37 cellular contexts compared by ENCODE assay signal in genomic region chr12:115626210-115626609, GRCh38.
"Had no signal": no experiment of that assay in that cellular context is flagged by ENCODE, and none has a peak within 500 bp of the region (broad histone marks: within the 10 kb centered on the region; RNA-seq: fewer than 3 reads in every experiment).

No MANE protein-coding gene starts in this region.

- H3K27ac ChIP-seq: adrenal gland, ascending aorta, body of pancreas, brain microvascular endothelial cell, breast epithelium, cardiac muscle cell had no signal

- ATAC-seq: activated naive CD4-positive, alpha-beta T cell treated with anti-CD3 and anti-CD28 coated beads, Interleukin-2, amount 50 U/mL, for 72 hours; activated naive CD8-positive, alpha-beta T cell treated with anti-CD3 and anti-CD28 coated beads, Interleukin-2, amount 50 U/mL, for 24 hours; activated T-cell treated with anti-CD3 and anti-CD28 coated beads, Interleukin-2, amount 50 U/mL, for 4 hours; activated T-cell treated with anti-CD3 and anti-CD28 coated beads, Interleukin-2, amount 50 U/mL, for 72 hours; activated T-helper 17 cell treated with anti-CD3 and anti-CD28 coated beads, Interleukin-2, amount 50 U/mL, for 72 hours; body of pancreas had no signal

- DNase-seq: activated effector memory CD4-positive, alpha-beta T cell treated with anti-CD3 and anti-CD28 coated beads, Interleukin-2, amount 50 U/mL, for 16 hours; activated effector memory CD4-positive, alpha-beta T cell treated with Interleukin-2 at 50 U/mL for 16 hours; activated gamma-delta T cell; activated gamma-delta T cell treated with Interleukin-2 at 50 U/mL for 16 hours; activated naive CD4-positive, alpha-beta T cell; activated naive CD4-positive, alpha-beta T cell treated with anti-CD3 and anti-CD28 coated beads for 36 hours; activated naive CD4-positive, alpha-beta T cell treated with anti-CD3 and anti-CD28 coated beads, Interleukin-2, amount 10 ng/mL, durations not matched to agents 7 days and 5 days; activated naive CD4-positive, alpha-beta T cell treated with anti-CD3 and anti-CD28 coated beads, Interleukin-2, amount 50 U/mL, for 16 hours; activated naive CD4-positive, alpha-beta T cell treated with Interleukin-2 at 50 U/mL for 16 hours; activated naive CD8-positive, alpha-beta T cell treated with anti-CD3 and anti-CD28 coated beads for 36 hours; activated naive CD8-positive, alpha-beta T cell treated with anti-CD3 and anti-CD28 coated beads, Interleukin-2, amount 10 ng/mL, durations not matched to agents 7 days and 5 days; activated naive CD8-positive, alpha-beta T cell treated with anti-CD3 and anti-CD28 coated beads, Interleukin-2, amount 50 U/mL, for 24 hours; activated T-cell treated with anti-CD3 and anti-CD28 coated beads, Interleukin-2, amount 50 U/mL, for 1 hour; activated T-cell treated with anti-CD3 and anti-CD28 coated beads, Interleukin-2, amount 50 U/mL, for 24 hours; activated T-cell treated with anti-CD3 and anti-CD28 coated beads, Interleukin-2, amount 50 U/mL, for 4 hours; activated T-cell treated with anti-CD3 and anti-CD28 coated beads, Interleukin-2, amount 50 U/mL, for 48 hours; activated T-cell treated with anti-CD3 and anti-CD28 coated beads, Interleukin-2, amount 50 U/mL, for 72 hours; adrenal gland; amniotic stem cell; amygdala; anterior cingulate cortex; aorta; body of pancreas; brain microvascular endothelial cell; central memory CD4-positive, alpha-beta T cell; cerebellar nuclear complex had no signal

- H3K36me3 Mint-ChIP-seq: activated naive CD4-positive, alpha-beta T cell treated with anti-CD3 and anti-CD28 coated beads, Interleukin-2, amount 10 ng/mL, durations not matched to agents 7 days and 5 days; activated naive CD4-positive, alpha-beta T cell treated with anti-CD3 and anti-CD28 coated beads, Interleukin-2, amount 50 U/mL, for 24 hours; activated naive CD4-positive, alpha-beta T cell treated with anti-CD3 and anti-CD28 coated beads, Interleukin-2, amount 50 U/mL, for 72 hours; activated naive CD8-positive, alpha-beta T cell; activated naive CD8-positive, alpha-beta T cell treated with anti-CD3 and anti-CD28 coated beads for 36 hours; activated naive CD8-positive, alpha-beta T cell treated with anti-CD3 and anti-CD28 coated beads, Interleukin-2, amount 10 ng/mL, durations not matched to agents 7 days and 5 days; brain had no signal

- H3K36me3 ChIP-seq: adrenal gland, ascending aorta, brain microvascular endothelial cell, breast epithelium, cardiac muscle cell had no signal

- H3K27ac Mint-ChIP-seq: activated naive CD4-positive, alpha-beta T cell treated with anti-CD3 and anti-CD28 coated beads for 36 hours; activated naive CD4-positive, alpha-beta T cell treated with anti-CD3 and anti-CD28 coated beads, Interleukin-2, amount 10 ng/mL, durations not matched to agents 7 days and 5 days; activated naive CD4-positive, alpha-beta T cell treated with anti-CD3 and anti-CD28 coated beads, Interleukin-2, amount 50 U/mL, for 24 hours; activated naive CD4-positive, alpha-beta T cell treated with anti-CD3 and anti-CD28 coated beads, Interleukin-2, amount 50 U/mL, for 72 hours; activated naive CD8-positive, alpha-beta T cell; activated naive CD8-positive, alpha-beta T cell treated with anti-CD3 and anti-CD28 coated beads for 36 hours; activated naive CD8-positive, alpha-beta T cell treated with anti-CD3 and anti-CD28 coated beads, Interleukin-2, amount 10 ng/mL, durations not matched to agents 7 days and 5 days; activated naive CD8-positive, alpha-beta T cell treated with anti-CD3 and anti-CD28 coated beads, Interleukin-2, amount 50 U/mL, for 24 hours; activated T-cell treated with anti-CD3 and anti-CD28 coated beads, Interleukin-2, amount 50 U/mL, for 24 hours; activated T-cell treated with anti-CD3 and anti-CD28 coated beads, Interleukin-2, amount 50 U/mL, for 72 hours; activated T-helper 1 cell treated with anti-CD3 and anti-CD28 coated beads, Interleukin-12 subunit alpha, Interleukin-12 subunit beta, Interleukin-2, Interleukin-4 antibody, amounts not matched to agents 30 ng/mL and 10 ng/mL and 1 ng/mL, durations not matched to agents 14 hours and 24 hours and 36 hours; activated T-helper 17 cell treated with anti-CD3 and anti-CD28 coated beads, Interleukin-2, amount 50 U/mL, for 72 hours; activated T-helper 2 cell treated with anti-CD3 and anti-CD28 coated beads, Interferon-gamma antibody, Interleukin-2, Interleukin-4, amounts not matched to agents 10 μg/mL and 5 μg/mL and 100 μg/mL, durations not matched to agents 14 hours and 24 hours and 36 hours; brain had no signal

- H3K4me1 Mint-ChIP-seq: activated naive CD4-positive, alpha-beta T cell treated with anti-CD3 and anti-CD28 coated beads, Interleukin-2, amount 10 ng/mL, durations not matched to agents 7 days and 5 days; activated naive CD4-positive, alpha-beta T cell treated with anti-CD3 and anti-CD28 coated beads, Interleukin-2, amount 50 U/mL, for 24 hours; activated naive CD8-positive, alpha-beta T cell treated with anti-CD3 and anti-CD28 coated beads for 36 hours; activated naive CD8-positive, alpha-beta T cell treated with anti-CD3 and anti-CD28 coated beads, Interleukin-2, amount 10 ng/mL, durations not matched to agents 7 days and 5 days; activated naive CD8-positive, alpha-beta T cell treated with anti-CD3 and anti-CD28 coated beads, Interleukin-2, amount 50 U/mL, for 24 hours; activated T-helper 17 cell treated with anti-CD3 and anti-CD28 coated beads, Interleukin-2, amount 50 U/mL, for 72 hours; brain; central memory CD8-positive, alpha-beta T cell had no signal

- H3K27me3 ChIP-seq: adrenal gland, ascending aorta, body of pancreas, brain microvascular endothelial cell, breast epithelium, cardiac muscle cell had no signal

- H3K4me1 ChIP-seq: adrenal gland, ascending aorta, body of pancreas, breast epithelium had no signal

- H3K4me3 Mint-ChIP-seq: activated naive CD4-positive, alpha-beta T cell treated with anti-CD3 and anti-CD28 coated beads for 36 hours; activated naive CD4-positive, alpha-beta T cell treated with anti-CD3 and anti-CD28 coated beads, Interleukin-2, amount 10 ng/mL, durations not matched to agents 7 days and 5 days; activated naive CD4-positive, alpha-beta T cell treated with anti-CD3 and anti-CD28 coated beads, Interleukin-2, amount 50 U/mL, for 24 hours; activated naive CD8-positive, alpha-beta T cell; activated naive CD8-positive, alpha-beta T cell treated with anti-CD3 and anti-CD28 coated beads for 36 hours; activated naive CD8-positive, alpha-beta T cell treated with anti-CD3 and anti-CD28 coated beads, Interleukin-2, amount 10 ng/mL, durations not matched to agents 7 days and 5 days; activated naive CD8-positive, alpha-beta T cell treated with anti-CD3 and anti-CD28 coated beads, Interleukin-2, amount 50 U/mL, for 24 hours; activated T-cell treated with anti-CD3 and anti-CD28 coated beads, Interleukin-2, amount 50 U/mL, for 24 hours; activated T-cell treated with anti-CD3 and anti-CD28 coated beads, Interleukin-2, amount 50 U/mL, for 4 hours; activated T-cell treated with anti-CD3 and anti-CD28 coated beads, Interleukin-2, amount 50 U/mL, for 72 hours; activated T-helper 1 cell treated with anti-CD3 and anti-CD28 coated beads, Interleukin-12 subunit alpha, Interleukin-12 subunit beta, Interleukin-2, Interleukin-4 antibody, amounts not matched to agents 30 ng/mL and 10 ng/mL and 1 ng/mL, durations not matched to agents 14 hours and 24 hours and 36 hours; activated T-helper 17 cell treated with anti-CD3 and anti-CD28 coated beads, Interleukin-2, amount 50 U/mL, for 72 hours; brain; central memory CD8-positive, alpha-beta T cell had no signal

- H3K4me3 ChIP-seq: adrenal gland, ascending aorta, body of pancreas, breast epithelium, cardiac muscle cell had no signal

- H3K9me3 ChIP-seq: adrenal gland, ascending aorta, body of pancreas, breast epithelium had no signal

- H3K9me3 Mint-ChIP-seq: activated naive CD4-positive, alpha-beta T cell treated with anti-CD3 and anti-CD28 coated beads, Interleukin-2, amount 50 U/mL, for 24 hours; activated naive CD8-positive, alpha-beta T cell treated with anti-CD3 and anti-CD28 coated beads, Interleukin-2, amount 50 U/mL, for 24 hours; activated T-cell treated with anti-CD3 and anti-CD28 coated beads, Interleukin-2, amount 50 U/mL, for 4 hours; activated T-helper 1 cell treated with anti-CD3 and anti-CD28 coated beads, Interleukin-12 subunit alpha, Interleukin-12 subunit beta, Interleukin-2, Interleukin-4 antibody, amounts not matched to agents 30 ng/mL and 10 ng/mL and 1 ng/mL, durations not matched to agents 14 hours and 24 hours and 36 hours had no signal

- H3K27me3 Mint-ChIP-seq: activated naive CD8-positive, alpha-beta T cell; central memory CD8-positive, alpha-beta T cell had no signal
